8 cellular contexts compared by ENCODE assay signal in genomic region chr10:91251430-91252056, GRCh38. TPM values are rescaled to one million over a fixed set of nuclear protein-coding genes. Genes with fewer than 3 reads are reported as not detected.
DNase-seq lines count a peak whose midpoint lies in the region; ATAC-seq, FAIRE-seq and TF ChIP-seq lines count a peak whose summit lies in the region.

No MANE protein-coding gene starts in this region.

- H3K4me3 ChIP-seq in Panc1 (ENCODE audit: low read depth in 2 of 2, low read length in 2 of 2) (no peak overlapping the region), pancreas (no peak overlapping the region)

- H3K4me1 ChIP-seq in Panc1 (ENCODE audit: control insufficient read depth, insufficient read depth, low read length) (no peaks in the 10 kb centered on the region), pancreas (no peaks in the 10 kb centered on the region)

- peak; percentile 80 for ATAC-seq in Panc1
- peak; percentile 69 to 93 (median 92) for ATAC-seq in pancreas
- no peak for ATAC-seq in GM18873 (IDR thresholded peaks at IDR 0.05; ENCODE audit: low FRiP score, unreplicated experiment)

- intact Hi-C loops in Panc1 (cut with micrococcal nuclease; ENCODE audit: unreplicated experiment), result loop anchor here (1.0 to 5.0 kb wide), 3 partner anchors 164 to 340 kb away; no protein-coding TSS in a partner anchor
- intact Hi-C loops in pancreas (cut with DNase I), result loop anchor here in 2 of 3 donors (10.0 kb wide), 1 partner anchor 247 kb away; no protein-coding TSS in a partner anchor

- no peaks in the 10 kb centered on the region for H3K27me3 ChIP-seq in Panc1 (ENCODE audit: control insufficient read depth, insufficient read depth, low read length)
- H3K27me3 ChIP-seq in pancreas, result no peaks in the 10 kb centered on the region

- POLR2A ChIA-PET in Panc1 (lab: Charles Lee), result no interaction called here

- FAIRE-seq in pancreas (lab: Jason Lieb, UNC), result no peak

- H3K36me3 ChIP-seq in Panc1 (ENCODE audit: control insufficient read depth, insufficient read depth, low read length) (no peaks in the 10 kb centered on the region), pancreas (peaks cover 0 to 13% (median 0%) of the 10 kb centered on the region in 3 donors)

- BruUV-seq in Panc1 (replicated peaks; lab: Mats Ljungman, UMichigan), result no TSS peak

- TF ChIP-seq CTCF in Panc1 (IDR thresholded peaks at IDR 0.05) (peak; percentile 87; the same call in 1 of the 2 replicates), pancreas (IDR thresholded peaks at IDR 0.05) (peak; percentile 52 to 86 (median 82))

- DNase-seq in NCI-H446 (lab: John Stamatoyannopoulos, UW) (peak; percentile 33 to 53), NCI-H446 treated with DMSO at 0.1 percent for 48 hours (lab: John Stamatoyannopoulos, UW) (no peak), HS-5 (ENCODE audit: low read depth) (peak; percentile 13), Panc1 (ENCODE audit: low read depth, low spot score) (peak; percentile 33), germinal center (ENCODE audit: low spot score) (peak; percentile 64), pancreas (peak in 3 of 6 donors; percentile 13 to 60 (median 34))
- peak; percentile 15 for DNase-seq in activated effector memory CD4-positive, alpha-beta T cell treated with Interleukin-2 at 50 U/mL for 16 hours

- H3K27ac ChIP-seq in Panc1 (ENCODE audit: low read length) (no peak overlapping the region), pancreas (no peak overlapping the region)

- in situ Hi-C loops in Panc1 (cut with HindIII; ENCODE audit: low pct_unique_long_range_greater_than_20kb, low sequenced_read_pairs), result no loop called here

- CTCF ChIA-PET in Panc1 (lab: Charles Lee), result interaction anchor here (0.7 to 1.7 kb wide), 3 partner anchors 163 to 340 kb away, joined by 3 to 20 read pairs (median 5); no protein-coding TSS in a partner anchor

- no peaks in the 10 kb centered on the region for H3K9me3 ChIP-seq in Panc1 (ENCODE audit: control insufficient read depth, insufficient read depth, low read depth, low read length)
- no peaks in the 10 kb centered on the region for H3K9me3 ChIP-seq in pancreas

RNA-seq across cellular contexts. Expression of gene PCGF5, which starts 31.1 kb away (rescaled TPM):
- total RNA-seq in Panc1 (2021; ENCODE audit: unreplicated experiment) (23.3 TPM), pancreas (10 to 100 TPM; 13.3 to 23.2 (median 17.7) TPM)
- 14.6 TPM for polyA plus RNA-seq in Panc1 (2012; ENCODE audit: insufficient read length)
- 10 to 100 TPM; 12.7 to 14.6 TPM for polyA plus RNA-seq in pancreas
